ENCODE assay signal across 15 cellular contexts in genomic region chr6:163945813-163946212, GRCh38.
DNase-seq lines count a peak whose midpoint lies in the region; ATAC-seq and TF ChIP-seq lines count a peak whose summit lies in the region.
"Had no signal": no experiment of that assay in that cellular context is flagged by ENCODE, and none has a peak within 500 bp of the region (broad histone marks: within the 10 kb centered on the region; RNA-seq: fewer than 3 reads in every experiment).

No MANE protein-coding gene starts in this region.

- H3K4me1 ChIP-seq in esophagus muscularis mucosa (peaks cover 12 to 28% (median 22%) of the 10 kb centered on the region in 4 donors), lower lobe of right lung (no peaks in the 10 kb centered on the region)

- TF ChIP-seq CTCF in esophagus muscularis mucosa (IDR thresholded peaks at IDR 0.05), result no peak
- TF ChIP-seq CTCF in lower lobe of right lung (IDR thresholded peaks at IDR 0.05), result no peak

- H3K36me3 ChIP-seq in esophagus muscularis mucosa (no peaks in the 10 kb centered on the region), lower lobe of right lung (no peaks in the 10 kb centered on the region)
- H3K36me3 ChIP-seq: ovary had no signal

- H3K27ac ChIP-seq in angular gyrus (ENCODE audit: low read depth, low read length), result peak overlapping the region; percentile 65
- H3K27ac ChIP-seq in esophagus muscularis mucosa (replicated peaks in 1 of 4), result peak overlapping the region; percentile 1 to 60 (median 56)
- no peak overlapping the region for H3K27ac ChIP-seq in lower lobe of right lung
- H3K27ac ChIP-seq in substantia nigra (ENCODE audit: low read depth, low read length, poor library complexity, severe bottlenecking), result peak overlapping the region; percentile 81
- H3K27ac ChIP-seq: ovary had no signal

- no peaks in the 10 kb centered on the region for H3K9me3 ChIP-seq in esophagus muscularis mucosa
- H3K9me3 ChIP-seq in lower lobe of right lung, result no peaks in the 10 kb centered on the region
- H3K9me3 ChIP-seq: ovary had no signal

- intact Hi-C loops in esophagus muscularis mucosa (cut with DNase I), result no loop called here
- intact Hi-C loops in lower lobe of right lung (cut with DNase I), result no loop called here

- H3K27me3 ChIP-seq in esophagus muscularis mucosa (peaks cover 0 to 11% (median 0%) of the 10 kb centered on the region in 4 donors), lower lobe of right lung (ENCODE audit: low read depth) (no peaks in the 10 kb centered on the region)
- H3K27me3 ChIP-seq: ovary had no signal

- TF ChIP-seq EP300 in esophagus muscularis mucosa (IDR thresholded peaks at IDR 0.05), result no peak

- H3K4me3 ChIP-seq in esophagus muscularis mucosa, result peak overlapping the region in 1 of 4 donors; percentile 13
- H3K4me3 ChIP-seq in lower lobe of right lung, result no peak overlapping the region
- H3K4me3 ChIP-seq: ovary had no signal

- TF ChIP-seq POLR2A in esophagus muscularis mucosa (IDR thresholded peaks at IDR 0.05; ENCODE audit: low read depth), result no peak

- no peak for DNase-seq in esophagus muscularis mucosa (ENCODE audit: extremely low spot score)
- no peak for DNase-seq in lower lobe of right lung
- DNase-seq in substantia nigra (lab: John Stamatoyannopoulos, UW), result peak in 24 of 49 donors; percentile 13 to 62 (median 36)
- DNase-seq in activated naive CD4-positive, alpha-beta T cell treated with anti-CD3 and anti-CD28 coated beads, Interleukin-2, amount 50 U/mL, for 16 hours, result no peak
- DNase-seq: activated CD4-positive, alpha-beta T cell treated with anti-CD3 and anti-CD28 coated beads, Interleukin-2, amount 10 ng/mL, durations not matched to agents 7 days and 5 days; activated naive CD4-positive, alpha-beta T cell treated with anti-CD3 and anti-CD28 coated beads, Interleukin-2, amount 10 ng/mL, durations not matched to agents 7 days and 5 days; activated T-cell treated with anti-CD3 and anti-CD28 coated beads for 4 hours; NCI-H1694 treated with DMSO at 0.1 percent for 48 hours; ovary; stimulated activated CD4-positive, alpha-beta T cell treated with anti-CD3 and anti-CD28 coated beads, Interleukin-12 subunit alpha, Interleukin-12 subunit beta, amount 100 ng/mL, for 4 hours; stimulated activated naive CD8-positive, alpha-beta T cell treated with anti-CD3 and anti-CD28 coated beads, Interleukin-15, amount 100 ng/mL, for 72 hours had no signal

- ATAC-seq in lower lobe of right lung (peak; percentile 69 to 71), HG03095 (IDR thresholded peaks at IDR 0.05; ENCODE audit: unreplicated experiment) (no peak), GM18907 (IDR thresholded peaks at IDR 0.05; ENCODE audit: unreplicated experiment) (no peak), HG02840 (IDR thresholded peaks at IDR 0.05; ENCODE audit: low FRiP score, unreplicated experiment) (no peak)
- ATAC-seq: stimulated activated naive CD8-positive, alpha-beta T cell treated with anti-CD3 and anti-CD28 coated beads, Interleukin-15, amount 100 ng/mL, for 72 hours had no signal

- 89% methylated on average over 7 of the region's 7 CpGs for WGBS in esophagus muscularis mucosa

Comparison
In these comparisons a context has a peak if more than half of its experiments do, and no peak if none do; other contexts are left out.
1. ATAC-seq: peak in lower lobe of right lung (2 of 2); none in HG03095 (single experiment), GM18907 (single experiment) and HG02840 (single experiment).